17 cellular contexts compared by ENCODE assay signal in genomic region chr5:24365406-24365805, GRCh38.
"Had no signal": no experiment of that assay in that cellular context is flagged by ENCODE, and none has a peak within 500 bp of the region (broad histone marks: within the 10 kb centered on the region; RNA-seq: fewer than 3 reads in every experiment).

No MANE protein-coding gene starts in this region.

- H3K4me3 ChIP-seq: cardiac muscle cell, hepatocyte, stomach, thoracic aorta had no signal

- H3K9ac ChIP-seq: parathyroid adenoma had no signal

- H3K36me3 Mint-ChIP-seq: activated CD4-positive, alpha-beta memory T cell treated with anti-CD3 and anti-CD28 coated beads for 36 hours; mesothelial cell of epicardium had no signal

- H3K79me2 ChIP-seq: hepatocyte, parathyroid adenoma had no signal

- H3K4me3 Mint-ChIP-seq: activated CD4-positive, alpha-beta memory T cell treated with anti-CD3 and anti-CD28 coated beads for 36 hours; activated naive CD8-positive, alpha-beta T cell treated with anti-CD3 and anti-CD28 coated beads for 36 hours; activated T-cell treated with anti-CD3 and anti-CD28 coated beads, Interleukin-2, amount 50 U/mL, for 4 hours; mesothelial cell of epicardium; neural crest cell had no signal

- ATAC-seq: activated T-cell treated with anti-CD3 and anti-CD28 coated beads, Interleukin-2, amount 50 U/mL, for 4 hours had no signal

- DNase-seq: activated CD4-positive, alpha-beta memory T cell treated with anti-CD3 and anti-CD28 coated beads for 36 hours; activated CD4-positive, CD25-positive, alpha-beta regulatory T cell treated with anti-CD3 and anti-CD28 coated beads, Interleukin-2, amount 50 U/mL, for 72 hours; activated gamma-delta T cell; activated naive CD8-positive, alpha-beta T cell treated with anti-CD3 and anti-CD28 coated beads for 36 hours; activated T-cell treated with anti-CD3 and anti-CD28 coated beads, Interleukin-2, amount 50 U/mL, for 4 hours; cortex of kidney; effector CD8-positive, alpha-beta T cell; kidney glomerular epithelial cell; retina; stimulated activated CD4-positive, alpha-beta T cell treated with anti-CD3 and anti-CD28 coated beads, Interleukin-4, amount 100 ng/mL, for 24 hours; stomach had no signal

- H3K4me1 ChIP-seq: parathyroid adenoma, stomach had no signal

- H3K4me1 Mint-ChIP-seq: activated naive CD8-positive, alpha-beta T cell treated with anti-CD3 and anti-CD28 coated beads for 36 hours; neural crest cell had no signal

- H3K36me3 ChIP-seq: cardiac muscle cell, stomach, thoracic aorta had no signal

- H3K27ac Mint-ChIP-seq: activated CD4-positive, alpha-beta memory T cell treated with anti-CD3 and anti-CD28 coated beads for 36 hours; activated naive CD8-positive, alpha-beta T cell treated with anti-CD3 and anti-CD28 coated beads for 36 hours; mesothelial cell of epicardium had no signal

- H3K27me3 ChIP-seq: cardiac muscle cell, hepatocyte, stomach had no signal

- H3K9me3 ChIP-seq: thoracic aorta had no signal

- H3K4me2 ChIP-seq: hepatocyte had no signal

- H3K27ac ChIP-seq: cardiac muscle cell, hepatocyte, parathyroid adenoma, stomach, thoracic aorta had no signal

- H2AFZ ChIP-seq: hepatocyte, parathyroid adenoma had no signal

- H3K27me3 Mint-ChIP-seq: activated CD4-positive, alpha-beta memory T cell treated with anti-CD3 and anti-CD28 coated beads for 36 hours; activated naive CD8-positive, alpha-beta T cell treated with anti-CD3 and anti-CD28 coated beads for 36 hours had no signal
